20 cellular contexts compared by ENCODE assay signal in the genomic region with DNA sequence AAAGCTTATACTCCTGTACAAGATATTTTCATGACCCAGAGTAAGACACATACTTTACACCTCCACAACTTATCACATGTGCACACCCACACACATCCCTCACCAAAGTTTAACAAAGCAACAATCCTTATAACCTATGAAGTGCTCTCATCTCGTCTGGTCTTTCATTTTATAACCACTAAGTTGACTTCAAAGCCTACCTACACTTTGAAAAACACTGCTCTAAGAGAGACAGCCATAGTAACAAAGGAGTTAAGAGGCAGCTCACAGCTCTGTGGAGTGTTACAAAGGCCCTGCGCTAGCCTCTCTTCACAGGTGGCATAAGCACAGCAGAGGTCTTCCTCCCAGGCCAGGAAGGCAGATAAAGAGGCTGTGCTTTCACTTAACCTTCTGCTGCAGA.
DNase-seq lines count a peak whose midpoint lies in the region; ATAC-seq and TF ChIP-seq lines count a peak whose summit lies in the region.
"Had no signal": no experiment of that assay in that cellular context is flagged by ENCODE, and none has a peak within 500 bp of the region (broad histone marks: within the 10 kb centered on the region; RNA-seq: fewer than 3 reads in every experiment).

No MANE protein-coding gene starts in this region.

- ATAC-seq in left ventricle myocardium superior, result no peak
- ATAC-seq: Right ventricle myocardium inferior had no signal

- no peak overlapping the region for H3K27ac ChIP-seq in neural progenitor cell
- H3K27ac ChIP-seq: 22Rv1, Peyer's patch had no signal

- H3K4me1 Mint-ChIP-seq in neural progenitor cell, result peaks cover 36% of the 10 kb centered on the region
- H3K4me1 Mint-ChIP-seq: B cell, IgD-negative memory B cell had no signal

- in situ Hi-C loops in G401 (cut with HindIII; ENCODE audit: low sequenced_read_pairs), result no loop called here

- intact Hi-C loops in left ventricle myocardium superior (cut with micrococcal nuclease), result no loop called here

- H3K36me3 Mint-ChIP-seq in neural progenitor cell, result no peaks in the 10 kb centered on the region
- H3K36me3 Mint-ChIP-seq: CD4-positive, CD25-positive, alpha-beta regulatory T cell; IgD-negative memory B cell had no signal

- no peaks in the 10 kb centered on the region for H3K9me3 Mint-ChIP-seq in neural progenitor cell
- H3K9me3 Mint-ChIP-seq: CD4-positive, CD25-positive, alpha-beta regulatory T cell; IgD-negative memory B cell had no signal

- peaks cover 10% of the 10 kb centered on the region for H3K4me1 ChIP-seq in neural progenitor cell
- H3K4me1 ChIP-seq: HAP-1 had no signal

- H4K20me1 ChIP-seq in neural progenitor cell (ENCODE audit: low read depth), result no peaks in the 10 kb centered on the region

- no peaks in the 10 kb centered on the region for H3K79me2 ChIP-seq in neural progenitor cell (ENCODE audit: low read depth)

- peak overlapping the region; percentile 33 for H3K27ac Mint-ChIP-seq in neural progenitor cell
- H3K27ac Mint-ChIP-seq: B cell; CD4-positive, CD25-positive, alpha-beta regulatory T cell; IgD-negative memory B cell had no signal

- no peaks in the 10 kb centered on the region for H3K27me3 ChIP-seq in neural progenitor cell
- H3K27me3 ChIP-seq: Peyer's patch had no signal

- H3K4me3 Mint-ChIP-seq in neural progenitor cell, result no peak overlapping the region
- H3K4me3 Mint-ChIP-seq: B cell; CD4-positive, CD25-positive, alpha-beta regulatory T cell; IgD-negative memory B cell had no signal

- H3K4me3 ChIP-seq in neural progenitor cell, result no peak overlapping the region
- H3K4me3 ChIP-seq: HAP-1, Peyer's patch had no signal

- no peak overlapping the region for H2AFZ ChIP-seq in neural progenitor cell (replicated peaks)

- DNase-seq in NCI-H2107 treated with DMSO at 0.1 percent for 48 hours (lab: John Stamatoyannopoulos, UW; ENCODE audit: unreplicated experiment) (peak; percentile 7), NCI-H2107 (lab: John Stamatoyannopoulos, UW) (no peak), G401 (ENCODE audit: low spot score) (peak; percentile 27), NCI-H510A treated with DMSO at 0.1 percent for 48 hours (lab: John Stamatoyannopoulos, UW) (peak; percentile 78), neural progenitor cell (ENCODE audit: low spot score) (peak; percentile 70), left ventricle myocardium superior (no peak), occipital lobe (lab: John Stamatoyannopoulos, UW) (no peak)
- no peak for DNase-seq in central memory CD4-positive, alpha-beta T cell
- DNase-seq: Calu3, DMS53, NCI-H187, NCI-H2171 treated with DMSO at 0.1 percent for 48 hours, NCI-H524, Peyer's patch had no signal

- no peak overlapping the region for H3K9ac ChIP-seq in neural progenitor cell

- no peaks in the 10 kb centered on the region for H3K36me3 ChIP-seq in neural progenitor cell
- H3K36me3 ChIP-seq: HAP-1, Peyer's patch had no signal

- H3K4me2 ChIP-seq in neural progenitor cell, result no peak overlapping the region

- no peaks in the 10 kb centered on the region for H3K9me3 ChIP-seq in neural progenitor cell (ENCODE audit: low read depth)
- H3K9me3 ChIP-seq: HAP-1, Peyer's patch had no signal

- H3F3A ChIP-seq in neural progenitor cell (ENCODE audit: low read depth), result no peaks in the 10 kb centered on the region

- H3K27me3 Mint-ChIP-seq in neural progenitor cell (ENCODE audit: insufficient read depth, low read depth), result no peaks in the 10 kb centered on the region
- H3K27me3 Mint-ChIP-seq: B cell; CD4-positive, CD25-positive, alpha-beta regulatory T cell; IgD-negative memory B cell had no signal

- no peak for TF ChIP-seq CTCF in neural progenitor cell (IDR thresholded peaks at IDR 0.05)

Comparison
In these comparisons a context has a peak if more than half of its experiments do, and no peak if none do; other contexts are left out.
1. DNase-seq: peak in NCI-H2107 treated with DMSO at 0.1 percent for 48 hours (single experiment), G401 (single experiment), NCI-H510A treated with DMSO at 0.1 percent for 48 hours (single experiment) and neural progenitor cell (single experiment); none in NCI-H2107 (single experiment), left ventricle myocardium superior (single experiment), central memory CD4-positive, alpha-beta T cell (single experiment) and occipital lobe (single experiment).